1 cellular context compared by ENCODE assay signal in genomic region chr6:44310241-44310640, GRCh38.
TF ChIP-seq lines count a peak whose summit lies in the region.

No MANE protein-coding gene starts in this region.

TF ChIP-seq in K562, 482 proteins besides CTCF, POLR2A, EP300 and RAD21:
- no peak for TF ChIP-seq TAL1 (IDR thresholded peaks at IDR 0.05)
- TF ChIP-seq ZNF134 (CRISPR knock-in tag; conservative IDR thresholded peaks at IDR 0.05), result no peak
- no peak for TF ChIP-seq U2AF2 (optimal IDR thresholded peaks at IDR 0.05; ENCODE audit: low read depth, low read length)
- no peak for TF ChIP-seq ILK (tag; IDR thresholded peaks at IDR 0.05; ENCODE audit: borderline replicate concordance, low read depth)
- TF ChIP-seq SIN3B (IDR thresholded peaks at IDR 0.05; ENCODE audit: low read depth), result no peak
- TF ChIP-seq FOXK1 (CRISPR knock-in tag; IDR thresholded peaks at IDR 0.05; ENCODE audit: borderline replicate concordance), result no peak
- TF ChIP-seq ZBTB1 (CRISPR knock-in tag; IDR thresholded peaks at IDR 0.05; ENCODE audit: borderline replicate concordance, low read depth), result 0 out of 2 replicates have a peak, but pooled peaks have one; percentile 31
- no peak for TF ChIP-seq ZNF518B (CRISPR knock-in tag; IDR thresholded peaks at IDR 0.05)
